ENCODE assay signal across 22 cellular contexts in the genomic region with DNA sequence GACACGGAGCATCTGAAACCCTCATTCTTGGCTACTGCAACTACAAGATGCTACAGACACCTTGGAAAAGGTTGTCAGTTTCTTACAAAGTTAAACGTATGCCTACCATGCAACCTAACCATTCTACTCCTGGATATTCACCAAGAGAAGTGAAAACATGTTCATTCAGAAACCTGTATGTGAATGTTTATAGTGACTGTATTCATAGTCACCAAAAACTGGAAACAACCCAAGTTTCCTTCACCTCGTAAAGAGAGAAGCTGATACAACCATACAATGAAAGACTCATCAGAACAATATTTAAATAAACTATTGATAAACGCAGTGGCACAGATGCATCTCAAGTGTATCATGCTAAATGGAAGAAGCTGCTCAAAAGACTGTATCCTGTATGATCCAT.
"Had no signal": no experiment of that assay in that cellular context is flagged by ENCODE, and none has a peak within 500 bp of the region (broad histone marks: within the 10 kb centered on the region; RNA-seq: fewer than 3 reads in every experiment).

No MANE protein-coding gene starts in this region.

- H3K36me3 ChIP-seq: neural progenitor cell, ovary, uterus had no signal

- H3K4me3 Mint-ChIP-seq: neural progenitor cell had no signal

- H3K9me3 Mint-ChIP-seq: neural progenitor cell had no signal

- H3K27ac Mint-ChIP-seq: neural progenitor cell had no signal

- FAIRE-seq: frontal cortex, small intestine had no signal

- H3K4me1 ChIP-seq: uterus had no signal

- DNase-seq: cortex of kidney; effector CD8-positive, alpha-beta T cell; heart left ventricle; hippocampal formation; left colon; left ventricle myocardium superior; mesendoderm; naive thymus-derived CD4-positive, alpha-beta T cell; nucleus accumbens; ovary; right cardiac atrium; small intestine; stimulated activated CD4-positive, alpha-beta T cell treated with anti-CD3 and anti-CD28 coated beads, Interleukin-12 subunit alpha, Interleukin-12 subunit beta, amount 100 ng/mL, for 4 hours; stimulated activated CD4-positive, alpha-beta T cell treated with anti-CD3 and anti-CD28 coated beads, Interleukin-2, amount 100 ng/mL, for 48 hours; stimulated activated naive CD8-positive, alpha-beta T cell treated with anti-CD3 and anti-CD28 coated beads, Interleukin-15, Interleukin-2, amounts not matched to agents 100 U/mL and 50 U/mL, for 24 hours; tibial artery; upper lobe of left lung; uterus had no signal

- H3K27ac ChIP-seq: dorsolateral prefrontal cortex, heart left ventricle, neural progenitor cell, ovary, tibial artery, upper lobe of left lung, uterus had no signal

- H3K4me3 ChIP-seq: dorsolateral prefrontal cortex, heart left ventricle, lung, neural progenitor cell, ovary, tibial artery, upper lobe of left lung, uterus had no signal

- H3K27me3 ChIP-seq: dorsolateral prefrontal cortex, heart left ventricle, ovary, tibial artery, upper lobe of left lung, uterus had no signal

- ATAC-seq: heart left ventricle; left colon; left ventricle myocardium superior; naive thymus-derived CD4-positive, alpha-beta T cell; right cardiac atrium; stimulated activated naive CD8-positive, alpha-beta T cell treated with anti-CD3 and anti-CD28 coated beads, Interleukin-15, Interleukin-2, amounts not matched to agents 100 U/mL and 50 U/mL, for 24 hours had no signal

- H3K9ac ChIP-seq: neural progenitor cell had no signal

- H3K27me3 Mint-ChIP-seq: naive thymus-derived CD4-positive, alpha-beta T cell had no signal

- H3K9me3 ChIP-seq: heart left ventricle, ovary, tibial artery, upper lobe of left lung, uterus had no signal
